In the genomic region with DNA sequence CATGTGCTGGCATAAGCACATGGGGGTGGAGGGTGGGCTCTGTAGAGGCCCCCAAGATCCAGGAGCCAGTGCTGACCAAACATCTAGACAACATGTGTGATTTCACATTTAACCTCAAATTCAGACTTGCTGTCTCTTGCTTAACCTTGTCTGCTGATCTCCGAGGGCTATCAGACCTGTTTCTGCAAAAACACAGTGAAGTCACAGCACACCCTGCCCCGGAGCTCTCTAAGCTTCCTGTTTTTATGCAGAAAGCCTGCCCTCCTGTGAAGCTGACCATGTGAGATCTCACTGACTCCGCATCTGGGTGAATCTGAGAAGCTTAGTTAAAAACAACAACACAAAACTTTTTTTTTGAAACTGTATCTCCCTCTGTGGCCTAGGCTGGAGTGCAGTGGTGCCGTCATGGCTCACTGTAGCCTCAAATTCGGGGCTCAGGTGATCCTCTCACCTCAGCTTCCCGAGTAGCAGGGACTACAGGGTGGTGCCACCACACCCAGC, we compare ENCODE assay signal across 7 cellular contexts. TPM values are rescaled to one million over a fixed set of nuclear protein-coding genes. Genes with fewer than 3 reads are reported as not detected.
A peak's percentile ranks its signal among the peaks of the same experiment; 100 is the strongest.
DNase-seq lines count a peak whose midpoint lies in the region; ATAC-seq and TF ChIP-seq lines count a peak whose summit lies in the region.

No MANE protein-coding gene starts in this region.

- DNase-seq in OCI-LY7 (ENCODE audit: low spot score) (peak; percentile 65), iris pigment epithelial cell (ENCODE audit: low read depth) (peak; percentile 86), thyroid gland (peak; percentile 12 to 21), NCI-H526 (lab: John Stamatoyannopoulos, UW) (no peak), amniotic stem cell (lab: John Stamatoyannopoulos, UW) (no peak)
- no peak for DNase-seq in activated naive CD4-positive, alpha-beta T cell treated with anti-CD3 and anti-CD28 coated beads, Interleukin-2, amount 50 U/mL, for 72 hours (ENCODE audit: low spot score in 2 of 2)

- no peaks in the 10 kb centered on the region for H3K9me3 Mint-ChIP-seq in activated naive CD4-positive, alpha-beta T cell treated with anti-CD3 and anti-CD28 coated beads, Interleukin-2, amount 50 U/mL, for 72 hours

- H3K27ac ChIP-seq in OCI-LY7 (ENCODE audit: low read depth, low read length, poor library complexity, severe bottlenecking) (no peak overlapping the region), thyroid gland (peak overlapping the region in 2 of 3 donors; percentile 29 to 38)

- no peaks in the 10 kb centered on the region for H3K27me3 ChIP-seq in thyroid gland

- no peak for TF ChIP-seq CTCF in OCI-LY7 (conservative IDR thresholded peaks at IDR 0.05; ENCODE audit: low read length)
- no peak for TF ChIP-seq CTCF in thyroid gland (IDR thresholded peaks at IDR 0.05)

- H3K4me1 ChIP-seq in OCI-LY7 (ENCODE audit: insufficient read depth, low read length, poor library complexity, severe bottlenecking), result peaks cover 8% of the 10 kb centered on the region
- peaks cover 0 to 7% of the 10 kb centered on the region in 2 donors for H3K4me1 ChIP-seq in thyroid gland

- no peak overlapping the region for H3K4me3 ChIP-seq in OCI-LY7 (ENCODE audit: low read depth, low read length, poor library complexity, severe bottlenecking)
- H3K4me3 ChIP-seq in thyroid gland (replicated peaks in 1 of 3), result no peak overlapping the region

- CTCF ChIA-PET in OCI-LY7 (lab: Charles Lee; ENCODE audit: unreplicated experiment), result interaction anchor here (0.6 to 0.9 kb wide), 2 partner anchors 11 to 16 kb away, joined by 5 read pairs; no protein-coding TSS in a partner anchor

- H2AFZ ChIP-seq in OCI-LY7 (ENCODE audit: low read length), result peak overlapping the region; percentile 84

- no peaks in the 10 kb centered on the region for H3K9me2 ChIP-seq in OCI-LY7 (ENCODE audit: insufficient read depth, low read length)

- POLR2A ChIA-PET in OCI-LY7 (lab: Charles Lee), result interaction anchor here (1.0 kb wide), 1 partner anchor 22 kb away, joined by 3 read pairs; no protein-coding TSS in a partner anchor

- H3K79me2 ChIP-seq in OCI-LY7 (ENCODE audit: insufficient read depth, low read depth, low read length), result no peaks in the 10 kb centered on the region

- 36 to 46% methylated on average over 6 of the region's 6 CpGs for WGBS in thyroid gland, 2 donors

- H3K27ac Mint-ChIP-seq in activated naive CD4-positive, alpha-beta T cell treated with anti-CD3 and anti-CD28 coated beads, Interleukin-2, amount 50 U/mL, for 72 hours, result peak overlapping the region; percentile 84 to 88

- H4K20me1 ChIP-seq in OCI-LY7 (ENCODE audit: insufficient read depth, low read length), result no peaks in the 10 kb centered on the region

- BruUV-seq in OCI-LY7 (replicated peaks; lab: Mats Ljungman, UMichigan), result no TSS peak

- H3K9me3 ChIP-seq in OCI-LY7 (ENCODE audit: low read length) (no peaks in the 10 kb centered on the region), thyroid gland (no peaks in the 10 kb centered on the region)

- no peaks in the 10 kb centered on the region for H3K36me3 Mint-ChIP-seq in activated naive CD4-positive, alpha-beta T cell treated with anti-CD3 and anti-CD28 coated beads, Interleukin-2, amount 50 U/mL, for 72 hours

- H3K4me2 ChIP-seq in OCI-LY7 (ENCODE audit: low read length), result peak overlapping the region; percentile 7; the same call in 1 of the 2 replicates

- peak in 1 of 2 donors; percentile 89 for ATAC-seq in activated naive CD4-positive, alpha-beta T cell treated with anti-CD3 and anti-CD28 coated beads, Interleukin-2, amount 50 U/mL, for 72 hours
- no peak for ATAC-seq in GM18867 (IDR thresholded peaks at IDR 0.05; ENCODE audit: unreplicated experiment)

- intact Hi-C loops in OCI-LY7 (cut with micrococcal nuclease; ENCODE audit: unreplicated experiment), result no loop called here
- intact Hi-C loops in thyroid gland (cut with DNase I), result no loop called here

- TF ChIP-seq POLR2A in thyroid gland (IDR thresholded peaks at IDR 0.05), result no peak

- H3K36me3 ChIP-seq in OCI-LY7 (ENCODE audit: insufficient read depth, low read length) (no peaks in the 10 kb centered on the region), thyroid gland (no peaks in the 10 kb centered on the region)

RNA-seq across cellular contexts. Expression of a gene that starts 6.6 kb away (rescaled TPM):
- 0.13 and 0.22 TPM in 2 replicates for total RNA-seq in OCI-LY7 (2014; rRNA removed; shearing (Covaris generic))
- total RNA-seq in OCI-LY7 (2022) (0.23 and 0.37 TPM in 2 replicates), thyroid gland (1 to 10 TPM in 3 of 4 donors, under 1 TPM in 1; 0.22 to 2.5 (median 2.1) TPM)
- total RNA-seq in activated naive CD4-positive, alpha-beta T cell treated with anti-CD3 and anti-CD28 coated beads, Interleukin-2, amount 50 U/mL, for 72 hours, result 1 to 10 TPM; 2.5 to 6.3 TPM

RNA-seq across cellular contexts. Expression of a gene that starts 9.9 kb away (rescaled TPM):
- total RNA-seq in OCI-LY7 (2014; rRNA removed; shearing (Covaris generic)), result 0.72 TPM in 1 of 2 replicates, not detected in the other
- not detected in 2 replicates for total RNA-seq in OCI-LY7 (2022)
- total RNA-seq in activated naive CD4-positive, alpha-beta T cell treated with anti-CD3 and anti-CD28 coated beads, Interleukin-2, amount 50 U/mL, for 72 hours, result not detected
- total RNA-seq in thyroid gland, result not detected

RNA-seq across cellular contexts. Expression of a gene that starts 17.2 kb away (rescaled TPM):
- 27.9 and 31.4 TPM in 2 replicates for total RNA-seq in OCI-LY7 (2014; rRNA removed; shearing (Covaris generic))
- total RNA-seq in OCI-LY7 (2022), result 16.9 and 18.1 TPM in 2 replicates
- 10 to 100 TPM in 1 of 2 donors, 1 to 10 TPM in 1; 7.7 to 15.6 TPM for total RNA-seq in activated naive CD4-positive, alpha-beta T cell treated with anti-CD3 and anti-CD28 coated beads, Interleukin-2, amount 50 U/mL, for 72 hours
- 10 to 100 TPM in 1 of 4 donors, 1 to 10 TPM in 3; 4.2 to 10.0 (median 6.6) TPM for total RNA-seq in thyroid gland

RNA-seq across cellular contexts. Expression of a gene that starts 17.2 kb away (rescaled TPM):
- total RNA-seq in OCI-LY7 (2014; rRNA removed; shearing (Covaris generic)), result 19.9 and 20.7 TPM in 2 replicates
- total RNA-seq in OCI-LY7 (2022) (32.4 and 34.7 TPM in 2 replicates), thyroid gland (10 to 100 TPM; 10.0 to 14.1 (median 12.9) TPM)
- 10 to 100 TPM; 21.2 to 35.5 TPM for total RNA-seq in activated naive CD4-positive, alpha-beta T cell treated with anti-CD3 and anti-CD28 coated beads, Interleukin-2, amount 50 U/mL, for 72 hours

RNA-seq across cellular contexts. Expression of a gene that starts 25.5 kb away (rescaled TPM):
- not detected in 2 replicates for total RNA-seq in OCI-LY7 (2014; rRNA removed; shearing (Covaris generic))
- not detected in 2 replicates for total RNA-seq in OCI-LY7 (2022)
- under 1 TPM; 0.19 to 0.23 TPM for total RNA-seq in activated naive CD4-positive, alpha-beta T cell treated with anti-CD3 and anti-CD28 coated beads, Interleukin-2, amount 50 U/mL, for 72 hours
- under 1 TPM in 2 of 4 donors, not detected in 2; 0.11 to 0.40 TPM for total RNA-seq in thyroid gland

Comparison
In these comparisons a context has a peak if more than half of its experiments do, and no peak if none do; other contexts are left out.
1. DNase-seq: peak in OCI-LY7 (single experiment), iris pigment epithelial cell (single experiment) and thyroid gland (2 of 2); none in activated naive CD4-positive, alpha-beta T cell treated with anti-CD3 and anti-CD28 coated beads, Interleukin-2, amount 50 U/mL, for 72 hours (0 of 2), NCI-H526 (0 of 2) and amniotic stem cell (single experiment).